13 cellular contexts compared by ENCODE assay signal in the genomic region with DNA sequence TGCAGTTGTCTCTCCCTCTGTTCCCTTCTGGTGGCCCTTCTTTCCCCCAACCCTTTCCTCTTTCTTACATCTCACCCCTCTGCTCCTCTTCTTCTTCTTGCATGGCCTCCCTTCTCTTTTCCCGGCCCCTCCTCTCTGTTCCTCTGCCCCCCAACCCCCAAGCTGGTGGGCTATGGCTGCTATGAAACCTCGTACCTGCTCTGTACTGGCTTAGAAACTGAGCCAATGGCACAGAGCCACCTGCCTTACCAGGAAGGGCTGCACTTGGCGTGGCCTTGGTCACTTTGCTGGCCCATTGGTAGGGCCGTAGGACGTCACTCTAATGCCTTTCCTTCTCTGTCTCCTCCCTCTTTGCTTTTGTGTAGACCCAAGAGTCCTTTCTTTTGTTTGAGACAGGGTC.
DNase-seq lines count a peak whose midpoint lies in the region; ATAC-seq and TF ChIP-seq lines count a peak whose summit lies in the region.
"Had no signal": no experiment of that assay in that cellular context is flagged by ENCODE, and none has a peak within 500 bp of the region (broad histone marks: within the 10 kb centered on the region; RNA-seq: fewer than 3 reads in every experiment).

No MANE protein-coding gene starts in this region.

- H3K36me3 Mint-ChIP-seq in activated naive CD8-positive, alpha-beta T cell, result no peaks in the 10 kb centered on the region
- peaks cover 24% of the 10 kb centered on the region for H3K36me3 Mint-ChIP-seq in activated naive CD8-positive, alpha-beta T cell treated with anti-CD3 and anti-CD28 coated beads for 36 hours
- H3K36me3 Mint-ChIP-seq in activated T-helper 17 cell treated with anti-CD3 and anti-CD28 coated beads, Interleukin-2, amount 50 U/mL, for 72 hours (ENCODE audit: low read depth), result peaks cover 95% of the 10 kb centered on the region
- peaks cover 0 to 17% (median 6%) of the 10 kb centered on the region in 5 donors for H3K36me3 Mint-ChIP-seq in naive thymus-derived CD4-positive, alpha-beta T cell

- POLR2A ChIA-PET in naive thymus-derived CD4-positive, alpha-beta T cell (lab: Charles Lee), result interaction anchor here (9.9 kb wide), 1 partner anchor 14 kb away, joined by 85 read pairs; no protein-coding TSS in a partner anchor

- intact Hi-C loops in naive thymus-derived CD4-positive, alpha-beta T cell (cut with micrococcal nuclease), result no loop called here
- intact Hi-C loops in upper lobe of right lung (cut with DNase I), result no loop called here

- no peak for DNase-seq in activated naive CD8-positive, alpha-beta T cell treated with anti-CD3 and anti-CD28 coated beads for 36 hours
- DNase-seq in naive thymus-derived CD4-positive, alpha-beta T cell, result peak in 1 of 9 donors; percentile 15
- DNase-seq in upper lobe of right lung (no peak), NCI-H128 (lab: John Stamatoyannopoulos, UW; ENCODE audit: unreplicated experiment) (no peak), HPDE6-E6E7 (ENCODE audit: extremely low spot score) (no peak)
- DNase-seq: activated CD4-positive, alpha-beta T cell treated with anti-CD3 and anti-CD28 coated beads, Interleukin-2, amount 50 U/mL, for 1 hour; GM23248; MM.1S; nephron progenitor cell; SW 1271 had no signal

- peak overlapping the region; percentile 20 for H3K4me3 Mint-ChIP-seq in activated naive CD8-positive, alpha-beta T cell
- no peak overlapping the region for H3K4me3 Mint-ChIP-seq in activated naive CD8-positive, alpha-beta T cell treated with anti-CD3 and anti-CD28 coated beads for 36 hours
- peak overlapping the region; percentile 63 for H3K4me3 Mint-ChIP-seq in activated T-helper 17 cell treated with anti-CD3 and anti-CD28 coated beads, Interleukin-2, amount 50 U/mL, for 72 hours
- peak overlapping the region in 5 of 10 donors; percentile 25 to 62 (median 49) for H3K4me3 Mint-ChIP-seq in naive thymus-derived CD4-positive, alpha-beta T cell
- H3K4me3 Mint-ChIP-seq: nephron progenitor cell had no signal

- H3K9me3 ChIP-seq in naive thymus-derived CD4-positive, alpha-beta T cell (ENCODE audit: control insufficient read depth in 2 of 3, low read length in 3 of 3), result no peaks in the 10 kb centered on the region
- H3K9me3 ChIP-seq in upper lobe of right lung, result no peaks in the 10 kb centered on the region

- no peak overlapping the region for H3K4me3 ChIP-seq in naive thymus-derived CD4-positive, alpha-beta T cell (ENCODE audit: low read length)
- H3K4me3 ChIP-seq in upper lobe of right lung, result no peak overlapping the region
- H3K4me3 ChIP-seq: GM23248 had no signal

- peaks cover 0 to 24% (median 0%) of the 10 kb centered on the region in 3 experiments for H3K36me3 ChIP-seq in naive thymus-derived CD4-positive, alpha-beta T cell (ENCODE audit: control insufficient read depth in 2 of 3, insufficient read depth in 3 of 3, low read length in 3 of 3)
- peaks cover 31% of the 10 kb centered on the region for H3K36me3 ChIP-seq in upper lobe of right lung

- H3K27me3 Mint-ChIP-seq in activated naive CD8-positive, alpha-beta T cell, result no peaks in the 10 kb centered on the region
- no peaks in the 10 kb centered on the region for H3K27me3 Mint-ChIP-seq in activated naive CD8-positive, alpha-beta T cell treated with anti-CD3 and anti-CD28 coated beads for 36 hours
- no peaks in the 10 kb centered on the region for H3K27me3 Mint-ChIP-seq in activated T-helper 17 cell treated with anti-CD3 and anti-CD28 coated beads, Interleukin-2, amount 50 U/mL, for 72 hours
- H3K27me3 Mint-ChIP-seq in naive thymus-derived CD4-positive, alpha-beta T cell, result no peaks in the 10 kb centered on the region

- peaks cover 73% of the 10 kb centered on the region for H3K4me1 Mint-ChIP-seq in activated naive CD8-positive, alpha-beta T cell (ENCODE audit: low read depth)
- peaks cover 61% of the 10 kb centered on the region for H3K4me1 Mint-ChIP-seq in activated naive CD8-positive, alpha-beta T cell treated with anti-CD3 and anti-CD28 coated beads for 36 hours
- H3K4me1 Mint-ChIP-seq in activated T-helper 17 cell treated with anti-CD3 and anti-CD28 coated beads, Interleukin-2, amount 50 U/mL, for 72 hours, result peaks cover 43% of the 10 kb centered on the region
- peaks cover 56 to 82% (median 75%) of the 10 kb centered on the region in 7 donors for H3K4me1 Mint-ChIP-seq in naive thymus-derived CD4-positive, alpha-beta T cell

- CTCF ChIA-PET in naive thymus-derived CD4-positive, alpha-beta T cell (lab: Charles Lee), result no interaction called here

- no peak for ATAC-seq in activated T-helper 17 cell treated with anti-CD3 and anti-CD28 coated beads, Interleukin-2, amount 50 U/mL, for 72 hours (replicated peaks)
- no peak for ATAC-seq in naive thymus-derived CD4-positive, alpha-beta T cell
- no peak for ATAC-seq in upper lobe of right lung
- no peak for ATAC-seq in HG03460 (IDR thresholded peaks at IDR 0.05; ENCODE audit: unreplicated experiment)

- no peak for TF ChIP-seq CTCF in upper lobe of right lung (IDR thresholded peaks at IDR 0.05)

- H3K27ac ChIP-seq in naive thymus-derived CD4-positive, alpha-beta T cell (ENCODE audit: low read depth, low read length), result peak overlapping the region; percentile 3
- H3K27ac ChIP-seq in upper lobe of right lung, result peak overlapping the region; percentile 26
- H3K27ac ChIP-seq: GM23248 had no signal

- H3K4me1 ChIP-seq in naive thymus-derived CD4-positive, alpha-beta T cell (ENCODE audit: control insufficient read depth in 2 of 2, insufficient read depth in 2 of 2, low read length in 2 of 2), result peaks cover 44 to 51% of the 10 kb centered on the region in 2 donors
- H3K4me1 ChIP-seq in upper lobe of right lung, result peaks cover 71% of the 10 kb centered on the region

- no peaks in the 10 kb centered on the region for H3K9me3 Mint-ChIP-seq in activated naive CD8-positive, alpha-beta T cell (ENCODE audit: low read depth)
- no peaks in the 10 kb centered on the region for H3K9me3 Mint-ChIP-seq in activated naive CD8-positive, alpha-beta T cell treated with anti-CD3 and anti-CD28 coated beads for 36 hours
- H3K9me3 Mint-ChIP-seq in activated T-helper 17 cell treated with anti-CD3 and anti-CD28 coated beads, Interleukin-2, amount 50 U/mL, for 72 hours, result no peaks in the 10 kb centered on the region
- H3K9me3 Mint-ChIP-seq in naive thymus-derived CD4-positive, alpha-beta T cell, result peaks cover 0 to 2% (median 0%) of the 10 kb centered on the region in 11 donors
- H3K9me3 Mint-ChIP-seq: nephron progenitor cell had no signal

- peak overlapping the region; percentile 75 for H3K27ac Mint-ChIP-seq in activated naive CD8-positive, alpha-beta T cell
- no peak overlapping the region for H3K27ac Mint-ChIP-seq in activated naive CD8-positive, alpha-beta T cell treated with anti-CD3 and anti-CD28 coated beads for 36 hours
- H3K27ac Mint-ChIP-seq in activated T-helper 17 cell treated with anti-CD3 and anti-CD28 coated beads, Interleukin-2, amount 50 U/mL, for 72 hours, result peak overlapping the region; percentile 99
- peak overlapping the region in 8 of 9 donors; percentile 70 to 94 (median 89) for H3K27ac Mint-ChIP-seq in naive thymus-derived CD4-positive, alpha-beta T cell
- H3K27ac Mint-ChIP-seq: nephron progenitor cell had no signal

- H3K27me3 ChIP-seq in naive thymus-derived CD4-positive, alpha-beta T cell (ENCODE audit: control insufficient read depth in 2 of 2, insufficient read depth in 2 of 2, low read length in 2 of 2), result no peaks in the 10 kb centered on the region
- no peaks in the 10 kb centered on the region for H3K27me3 ChIP-seq in upper lobe of right lung
